27 cellular contexts compared by ENCODE assay signal in the genomic region with DNA sequence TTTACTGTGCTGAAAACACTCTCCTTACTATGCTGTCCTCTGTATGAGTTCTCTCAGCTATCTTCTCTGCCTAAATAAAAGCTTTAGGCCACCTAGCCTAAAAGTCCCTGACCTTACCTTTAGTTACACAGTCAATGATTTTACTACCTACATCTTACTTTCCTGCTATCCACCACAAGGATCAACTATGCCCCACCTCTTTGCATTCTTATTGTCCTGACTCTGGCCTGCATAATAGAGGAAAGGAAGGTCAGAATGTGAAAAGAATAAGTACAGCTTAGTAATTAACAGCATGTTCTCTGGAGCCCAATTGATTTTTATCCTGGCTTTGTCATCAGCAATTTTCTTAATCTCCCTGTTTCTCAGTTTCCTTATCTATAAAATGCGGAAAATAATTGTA.
"Had no signal": no experiment of that assay in that cellular context is flagged by ENCODE, and none has a peak within 500 bp of the region (broad histone marks: within the 10 kb centered on the region; RNA-seq: fewer than 3 reads in every experiment).

No MANE protein-coding gene starts in this region.

- H3K27ac ChIP-seq: Peyer's patch, RWPE1, SJCRH30, VCaP had no signal

- H3K4me1 ChIP-seq: Peyer's patch, SJCRH30 had no signal

- H3K4me3 ChIP-seq: MG63, Peyer's patch, SJCRH30 had no signal

- H3K9ac ChIP-seq: SK-N-SH had no signal

- H3K27me3 ChIP-seq: MG63, Peyer's patch, SJCRH30 had no signal

- H3K9me3 ChIP-seq: MG63, Peyer's patch, SJCRH30, SK-N-SH had no signal

- DNase-seq: activated CD4-positive, alpha-beta T cell treated with anti-CD3 and anti-CD28 coated beads for 36 hours; activated CD8-positive, alpha-beta memory T cell treated with anti-CD3 and anti-CD28 coated beads, Interleukin-2, amount 50 U/mL, for 4 hours; activated CD8-positive, alpha-beta T cell treated with anti-CD3 and anti-CD28 coated beads for 36 hours; activated gamma-delta T cell treated with Interleukin-2 at 50 U/mL for 16 hours; activated naive CD4-positive, alpha-beta T cell treated with anti-CD3 and anti-CD28 coated beads, Interleukin-2, amount 10 ng/mL, durations not matched to agents 7 days and 5 days; activated naive CD8-positive, alpha-beta T cell treated with anti-CD3 and anti-CD28 coated beads for 36 hours; activated T-cell treated with anti-CD3 and anti-CD28 coated beads, Interleukin-2, amount 50 U/mL, for 72 hours; MG63; MV-4-11; NCI-H1092 treated with DMSO at 0.1 percent for 48 hours; NCI-H1417 treated with DMSO at 0.1 percent for 48 hours; NCI-H1694; NCI-H2029; NCI-H2107; NCI-H2171 treated with DMSO at 0.1 percent for 48 hours; NCI-H226; NCI-H510A; NCI-H526 treated with DMSO at 0.1 percent for 48 hours; NCI-H82; OCI-M1; Peyer's patch; Right ventricle myocardium superior; SJCRH30; SK-N-SH; T-helper 1 cell had no signal

- H3K36me3 ChIP-seq: MG63, Peyer's patch, SJCRH30 had no signal

- ATAC-seq: activated CD4-positive, alpha-beta T cell treated with anti-CD3 and anti-CD28 coated beads for 36 hours; activated CD8-positive, alpha-beta T cell treated with anti-CD3 and anti-CD28 coated beads for 36 hours; activated T-cell treated with anti-CD3 and anti-CD28 coated beads, Interleukin-2, amount 50 U/mL, for 72 hours had no signal
